In the genomic region with DNA sequence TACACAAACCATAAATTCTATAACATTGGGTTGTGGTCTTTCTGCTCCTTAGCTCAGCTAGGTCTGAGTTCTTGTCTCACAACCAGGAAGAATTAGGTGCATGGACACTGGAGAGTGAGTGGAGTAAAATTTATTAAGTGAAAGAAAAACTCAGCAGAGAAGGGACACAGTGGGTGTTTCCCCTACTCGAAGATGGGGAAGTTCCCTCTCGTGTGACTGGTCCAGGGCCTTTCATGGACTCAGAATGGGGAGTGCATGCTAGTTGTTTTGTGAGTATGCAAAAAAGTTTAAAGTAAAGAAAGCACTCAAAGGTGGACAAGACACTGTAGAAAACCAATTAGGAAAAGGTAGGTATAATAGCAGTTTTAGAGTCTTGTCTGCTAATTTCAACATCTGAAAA, we compare ENCODE assay signal across 20 cellular contexts.
"Had no signal": no experiment of that assay in that cellular context is flagged by ENCODE, and none has a peak within 500 bp of the region (broad histone marks: within the 10 kb centered on the region; RNA-seq: fewer than 3 reads in every experiment).

No MANE protein-coding gene starts in this region.

- H3K27me3 ChIP-seq: left lung, right atrium auricular region, stomach, thyroid gland had no signal

- H3K4me1 ChIP-seq: left lung, prostate gland, right atrium auricular region, stomach, thyroid gland had no signal

- H3K27ac Mint-ChIP-seq: naive thymus-derived CD4-positive, alpha-beta T cell; nephron had no signal

- H3K4me2 ChIP-seq: smooth muscle cell had no signal

- ATAC-seq: left cardiac atrium; left lung; naive thymus-derived CD4-positive, alpha-beta T cell; sciatic nerve had no signal

- H3K4me1 Mint-ChIP-seq: nephron had no signal

- H3K9me3 ChIP-seq: prostate gland, right atrium auricular region, thyroid gland had no signal

- H3K4me3 Mint-ChIP-seq: naive thymus-derived CD4-positive, alpha-beta T cell; nephron had no signal

- H3K36me3 ChIP-seq: left lung, prostate gland, right atrium auricular region, stomach, thyroid gland had no signal

- H3K4me3 ChIP-seq: left lung, prostate gland, right atrium auricular region, smooth muscle cell, stomach, thyroid gland had no signal

- DNase-seq: cortex of kidney; effector CD4-positive, alpha-beta T cell; left cardiac atrium; left lung; mesendoderm; midbrain; naive thymus-derived CD4-positive, alpha-beta T cell; nucleus accumbens; stimulated activated CD4-positive, alpha-beta T cell treated with anti-CD3 and anti-CD28 coated beads, Interleukin-12 subunit alpha, Interleukin-12 subunit beta, amount 100 ng/mL, for 4 hours; stimulated activated CD4-positive, alpha-beta T cell treated with anti-CD3 and anti-CD28 coated beads, Interleukin-1b, Interleukin-23, amount 100 ng/mL, for 48 hours; stimulated activated CD4-positive, alpha-beta T cell treated with anti-CD3 and anti-CD28 coated beads, Interleukin-4, amount 100 ng/mL, for 1 hour; stimulated activated CD8-positive, alpha-beta memory T cell treated with anti-CD3 and anti-CD28 coated beads, Interleukin-4, amount 100 ng/mL, for 48 hours; stimulated activated naive CD4-positive, alpha-beta T cell treated with Interleukin-2 at 50 U/mL for 16 hours; stomach; thyroid gland had no signal

- H3K27ac ChIP-seq: left lung, prostate gland, right atrium auricular region, stomach, thyroid gland had no signal
